22 cellular contexts compared by ENCODE assay signal in genomic region chr19:11494634-11495285, GRCh38. TPM values are rescaled to one million over a fixed set of nuclear protein-coding genes. Genes with fewer than 3 reads are reported as not detected.
DNase-seq lines count a peak whose midpoint lies in the region; ATAC-seq and TF ChIP-seq lines count a peak whose summit lies in the region.
"Had no signal": no experiment of that assay in that cellular context is flagged by ENCODE, and none has a peak within 500 bp of the region (broad histone marks: within the 10 kb centered on the region; RNA-seq: fewer than 3 reads in every experiment).

No MANE protein-coding gene starts in this region.

- H3K27ac ChIP-seq in temporal lobe (ENCODE audit: low read depth, low read length) (peak overlapping the region; percentile 53), tibial nerve (no peak overlapping the region)
- H3K27ac ChIP-seq: A549 had no signal

- H3K27me3 ChIP-seq in tibial nerve (no peaks in the 10 kb centered on the region), BE2C (no peaks in the 10 kb centered on the region)
- H3K27me3 ChIP-seq: MG63 had no signal

- H3K9me3 ChIP-seq in tibial nerve (no peaks in the 10 kb centered on the region), BE2C (no peaks in the 10 kb centered on the region)
- H3K9me3 ChIP-seq: A549, MG63 had no signal

- WGBS in tibial nerve, 2 donors: 91 to 94% methylated on average over 13 to 27 of the region's 27 CpGs

- no peak for TF ChIP-seq POLR2A in tibial nerve (IDR thresholded peaks at IDR 0.05)

- H3K4me1 ChIP-seq in tibial nerve (no peaks in the 10 kb centered on the region), BE2C (no peaks in the 10 kb centered on the region)

- peak; percentile 76 for DNase-seq in DMS 273 treated with DMSO at 0.1 percent for 48 hours (lab: John Stamatoyannopoulos, UW)
- DNase-seq in NCI-H1694 (lab: John Stamatoyannopoulos, UW): peak; percentile 9
- DNase-seq in cerebellum (ENCODE audit: low spot score): peak; percentile 85
- DNase-seq in tibial nerve (ENCODE audit: low spot score in 2 of 2): no peak
- DNase-seq in BE2C: no peak
- DNase-seq: AML-193; CD4-positive, alpha-beta memory T cell; COR-L47; DMS79 treated with DMSO at 0.1 percent for 48 hours; KBM-7; MG63; NCI-H2081; NCI-H2227 treated with DMSO at 0.1 percent for 48 hours; NCI-H526 treated with DMSO at 0.1 percent for 48 hours; SHP77 had no signal

- no peak for TF ChIP-seq EP300 in tibial nerve (IDR thresholded peaks at IDR 0.05)

- H3K36me3 ChIP-seq in tibial nerve (peaks cover 0 to 94% (median 0%) of the 10 kb centered on the region in 3 donors), BE2C (no peaks in the 10 kb centered on the region; the same call in 1 of the 2 replicates)

- no peak overlapping the region for H3K4me3 ChIP-seq in tibial nerve
- H3K4me3 ChIP-seq in BE2C (ENCODE audit: low read depth, low read length): no peak overlapping the region
- H3K4me3 ChIP-seq: A549, MG63 had no signal

- TF ChIP-seq CTCF in tibial nerve (IDR thresholded peaks at IDR 0.05) (no peak), BE2C (IDR thresholded peaks at IDR 0.05; ENCODE audit: low read depth, low read length) (no peak)

- ATAC-seq in HG03280 (IDR thresholded peaks at IDR 0.05; ENCODE audit: unreplicated experiment): no peak
- ATAC-seq: A549 had no signal

RNA-seq across cellular contexts. Expression of gene ZNF653, which starts 10.9 kb away (rescaled TPM):
- total RNA-seq in cerebellum: 11.0 TPM
- 9.3 TPM for total RNA-seq in temporal lobe
- 10 to 100 TPM in 2 of 4 donors, 1 to 10 TPM in 2; 7.2 to 22.9 (median 11.7) TPM for total RNA-seq in tibial nerve
- 15.6 TPM for polyA plus RNA-seq in BE2C (2012; ENCODE audit: insufficient read depth, insufficient read length, low read depth)

RNA-seq across cellular contexts. Expression of gene ELAVL3, which starts 13.9 kb away (rescaled TPM):
- total RNA-seq in cerebellum (88.8 TPM), temporal lobe (132 TPM), tibial nerve (not detected)
- polyA plus RNA-seq in BE2C (2012; ENCODE audit: insufficient read depth, insufficient read length, low read depth): 91.7 TPM
- total RNA-seq: CD4-positive, alpha-beta memory T cell; H4; LHCN-M2; NCI-H460; SK-MEL-5 had no signal
- polyA plus RNA-seq: CD4-positive, alpha-beta memory T cell had no signal

RNA-seq across cellular contexts. Expression of gene ECSIT, which starts 34.2 kb away (rescaled TPM):
- total RNA-seq in cerebellum (27.0 TPM), temporal lobe (26.3 TPM), tibial nerve (10 to 100 TPM; 45.2 to 81.6 (median 58.4) TPM)
- polyA plus RNA-seq in BE2C (2012; ENCODE audit: insufficient read depth, insufficient read length, low read depth): 291 TPM

RNA-seq across cellular contexts. Expression of gene CNN1, which starts 43.9 kb away (rescaled TPM):
- 1.00 TPM for total RNA-seq in cerebellum
- 0.74 TPM for total RNA-seq in temporal lobe
- total RNA-seq in tibial nerve: 10 to 100 TPM; 21.3 to 43.3 (median 27.3) TPM
- polyA plus RNA-seq in BE2C (2012; ENCODE audit: insufficient read depth, insufficient read length, low read depth): 1.4 TPM
- total RNA-seq: CD4-positive, alpha-beta memory T cell; NCI-H460; SK-MEL-5 had no signal
- polyA plus RNA-seq: CD4-positive, alpha-beta memory T cell had no signal

RNA-seq across cellular contexts. Expression of gene PRKCSH, which starts 59.3 kb away (rescaled TPM):
- total RNA-seq in cerebellum (47.5 TPM), temporal lobe (47.5 TPM), tibial nerve (100 to 1,000 TPM in 1 of 4 donors, 10 to 100 TPM in 3; 94.0 to 101 (median 97.4) TPM)
- polyA plus RNA-seq in BE2C (2012; ENCODE audit: insufficient read depth, insufficient read length, low read depth): 490 TPM

Comparison
In these comparisons a context has a peak if more than half of its experiments do, and no peak if none do; other contexts are left out.
1. DNase-seq: peak in DMS 273 treated with DMSO at 0.1 percent for 48 hours (single experiment), NCI-H1694 (single experiment) and cerebellum (single experiment); none in tibial nerve (0 of 2) and BE2C (single experiment).
2. RNA of gene ELAVL3, which starts 13.9 kb away (total RNA-seq): 132 TPM in temporal lobe (single experiment) and 88.8 TPM in cerebellum (single experiment); not detected in tibial nerve; every median in the first group is over 10 times any median in the second.